ENCODE assay signal across 8 cellular contexts in the genomic region with DNA sequence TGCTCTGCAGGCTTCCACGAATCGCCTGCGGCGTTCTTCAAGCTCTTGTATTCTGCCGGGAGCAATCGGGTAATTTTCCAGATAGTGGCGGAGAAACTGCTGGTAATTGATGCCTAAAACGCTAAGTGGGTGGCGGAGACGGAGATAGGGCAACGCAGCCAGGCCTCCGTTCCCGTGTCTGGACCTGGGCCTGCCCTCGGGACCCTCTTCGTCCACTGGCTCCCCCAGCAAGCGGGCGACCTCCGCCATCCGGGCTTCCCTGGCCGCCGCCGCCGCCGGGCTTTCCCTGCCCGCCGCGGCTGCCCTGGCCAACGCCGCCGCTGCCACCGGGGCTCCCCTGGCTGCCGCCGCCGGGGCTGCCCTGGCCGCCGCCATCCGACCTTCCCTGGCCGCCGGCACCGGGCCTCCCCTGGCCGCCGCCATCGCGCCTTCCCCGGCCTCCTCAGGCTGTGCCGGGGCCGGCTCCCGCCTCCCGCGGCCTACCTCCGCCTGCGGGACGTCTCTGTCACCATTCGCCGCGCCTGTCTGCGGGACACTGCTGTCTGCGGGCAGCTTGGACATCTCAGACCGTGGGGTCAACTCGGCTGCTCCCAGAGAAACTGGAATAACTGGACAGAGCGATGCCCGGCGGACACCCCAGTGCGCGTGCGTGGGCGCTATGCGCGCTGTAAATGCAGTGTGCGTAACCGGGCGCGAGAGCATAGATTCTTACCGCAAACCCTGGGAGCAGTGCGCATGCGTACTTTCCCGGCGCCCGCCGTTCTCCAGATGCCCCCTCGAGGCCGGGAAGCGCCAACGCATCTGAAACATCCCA. TPM values are rescaled to one million over a fixed set of nuclear protein-coding genes. Genes with fewer than 3 reads are reported as not detected.
DNase-seq lines count a peak whose midpoint lies in the region; TF ChIP-seq lines count a peak whose summit lies in the region.

A gene with protein sequence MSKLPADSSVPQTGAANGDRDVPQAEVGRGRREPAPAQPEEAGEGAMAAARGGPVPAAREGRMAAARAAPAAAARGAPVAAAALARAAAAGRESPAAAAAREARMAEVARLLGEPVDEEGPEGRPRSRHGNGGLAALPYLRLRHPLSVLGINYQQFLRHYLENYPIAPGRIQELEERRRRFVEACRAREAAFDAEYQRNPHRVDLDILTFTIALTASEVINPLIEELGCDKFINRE (minus strand): TSS at position 643 of the 814 bp plus-strand sequence. CDS start 82 bp downstream, at position 561.

- no peak within 1 kb of the TSS; the same call in 1 of the 2 replicates for H2BK15ac ChIP-seq in H9 (ENCODE audit: low read depth, low read length)

- no peaks in the 10 kb centered on the region; a peak in 1 of 5 replicates for H3K9me3 Mint-ChIP-seq in H9

- H3K27me3 ChIP-seq in H9 (ENCODE audit: insufficient read depth, low read length) (no peaks in the 10 kb centered on the region), MG63 (peaks cover 1% of the 10 kb centered on the region; the same call in 1 of the 2 replicates), neural cell (ENCODE audit: insufficient read depth, low read depth, low read length) (no peaks in the 10 kb centered on the region), stomach (peaks cover 0 to 4% (median 0%) of the 10 kb centered on the region in 3 donors)

- H3K27ac ChIP-seq in H9 (ENCODE audit: insufficient read length, low read depth, low read length) (no peak within 1 kb of the TSS), neural cell (ENCODE audit: low read length) (peak within 1 kb of the TSS; percentile 96), stomach (peak within 1 kb of the TSS; percentile 88 to 100 (median 97))

- no peaks in the 10 kb centered on the region for H4K20me1 ChIP-seq in H9 (ENCODE audit: control insufficient read depth, insufficient read depth, insufficient read length)
- H4K20me1 ChIP-seq in neural cell (ENCODE audit: insufficient read depth) = no peaks in the 10 kb centered on the region

- H3K4me3 ChIP-seq in MG63 = peak within 1 kb of the TSS; percentile 100
- peak within 1 kb of the TSS; percentile 85 for H3K4me3 ChIP-seq in fibroblast of villous mesenchyme (ENCODE audit: low read depth, low read length)
- H3K4me3 ChIP-seq in neural cell (ENCODE audit: low read length) = peak within 1 kb of the TSS; percentile 73
- H3K4me3 ChIP-seq in stomach = peak within 1 kb of the TSS; percentile 69 to 90 (median 77)

- peak within 1 kb of the TSS; percentile 89 to 98 (median 97); a peak in 6 of 7 replicates for H3K27ac Mint-ChIP-seq in H9

- no CpG with 5 or more reads among the region's 84 CpGs for WGBS in H9 (ENCODE audit: extremely low coverage, insufficient read length, low lambda C conversion rate)
- 0 to 1% (median 0%) methylated on average over 53 to 84 of the region's 84 CpGs for WGBS in stomach, 5 donors

- no peak within 1 kb of the TSS for H3K23ac ChIP-seq in H9 (ENCODE audit: insufficient read length, low read depth, low read length)

- no peak within 1 kb of the TSS for H2BK12ac ChIP-seq in H9 (ENCODE audit: insufficient read length, low read depth, low read length)

- TF ChIP-seq EP300 in neural cell (conservative IDR thresholded peaks at IDR 0.05; ENCODE audit: poor library complexity, severe bottlenecking) (peak; percentile 34), stomach (IDR thresholded peaks at IDR 0.05) (no peak)

- no peak within 1 kb of the TSS for H2AK5ac ChIP-seq in H9 (ENCODE audit: insufficient read length, low read length)

- H3K23me2 ChIP-seq in H9 (ENCODE audit: insufficient read length, low read depth, low read length, poor library complexity, severe bottlenecking) = no peaks in the 10 kb centered on the region

- no peaks in the 10 kb centered on the region for H3K9me2 ChIP-seq in neural cell (ENCODE audit: insufficient read depth, low read length)

- no peak within 1 kb of the TSS for H3K4ac ChIP-seq in H9 (ENCODE audit: low read depth, low read length)

- H4K91ac ChIP-seq in H9 (ENCODE audit: insufficient read length, low read depth, low read length) = no peak within 1 kb of the TSS

- no peaks in the 10 kb centered on the region for H3K36me3 ChIP-seq in ES-I3 (ENCODE audit: insufficient read depth, low read length)
- H3K36me3 ChIP-seq in MG63 = peaks cover 3% of the 10 kb centered on the region; the same call in 1 of the 2 replicates
- no peaks in the 10 kb centered on the region for H3K36me3 ChIP-seq in neural cell (ENCODE audit: insufficient read depth, low read length)
- no peaks in the 10 kb centered on the region for H3K36me3 ChIP-seq in stomach

- H3K36me3 Mint-ChIP-seq in H9 (ENCODE audit: insufficient read depth in 1 of 3, low read depth in 3 of 3) = peaks cover 0 to 6% (median 0%) of the 10 kb centered on the region in 3 experiments; a peak in 4 of 7 replicates

- H4K8ac ChIP-seq in H9 (replicated peaks; ENCODE audit: insufficient read length, low read depth, low read length) = no peak within 1 kb of the TSS

- H3K4me1 Mint-ChIP-seq in H9 = peaks cover 25 to 32% of the 10 kb centered on the region in 2 experiments

- TF ChIP-seq POLR2A in stomach (IDR thresholded peaks at IDR 0.05) = no peak

- H2BK5ac ChIP-seq in H9 (ENCODE audit: insufficient read length, low read length) = no peak within 1 kb of the TSS

- H3K79me1 ChIP-seq in H9 (ENCODE audit: insufficient read depth, low read depth, low read length, poor library complexity, severe bottlenecking) = no peaks in the 10 kb centered on the region

- no peaks in the 10 kb centered on the region for H3F3A ChIP-seq in neural cell (ENCODE audit: insufficient read depth, low read length, poor library complexity, severe bottlenecking)

- no peak within 1 kb of the TSS for H3T11ph ChIP-seq in H9 (ENCODE audit: low read length)

- H3K4me2 ChIP-seq in H9 (ENCODE audit: insufficient read depth, insufficient read length, low read length) = peak within 1 kb of the TSS; percentile 69
- peak within 1 kb of the TSS; percentile 79 for H3K4me2 ChIP-seq in neural cell (ENCODE audit: low read length)

- peaks cover 1% of the 10 kb centered on the region for H3K27me3 Mint-ChIP-seq in H9 (ENCODE audit: low read depth)

- DNase-seq in H9 (peak; percentile 93), MG63 (peak; percentile 94), SHP77 treated with DMSO at 0.1 percent for 48 hours (lab: John Stamatoyannopoulos, UW) (peak; percentile 97), activated gamma-delta T cell (lab: John Stamatoyannopoulos, UW) (peak; percentile 80), fibroblast of villous mesenchyme (ENCODE audit: low read depth) (peak; percentile 95), stomach (peak; percentile 97)

- peak within 1 kb of the TSS; percentile 96 for H3K18ac ChIP-seq in H9 (ENCODE audit: insufficient read length, low read depth, low read length)

- H3K56ac ChIP-seq in H9 (ENCODE audit: insufficient read length, low read depth, low read length) = no peak within 1 kb of the TSS

- H3K4me1 ChIP-seq in ES-I3 (ENCODE audit: insufficient read depth, low read length) (peaks cover 12% of the 10 kb centered on the region; the same call in 1 of the 2 replicates), H9 (ENCODE audit: insufficient read depth, low read length) (peaks cover 3% of the 10 kb centered on the region; the same call in 1 of the 2 replicates), stomach (peaks cover 10 to 29% (median 20%) of the 10 kb centered on the region in 4 donors)

- no peak within 1 kb of the TSS for H4K5ac ChIP-seq in H9 (ENCODE audit: insufficient read length, low read depth, low read length)

- H3K4me3 Mint-ChIP-seq in H9 = peak within 1 kb of the TSS; percentile 93 to 96

- peak; percentile 65 for TF ChIP-seq RAD21 in neural cell (conservative IDR thresholded peaks at IDR 0.05)

- H3K9me3 ChIP-seq in ES-I3 (ENCODE audit: control insufficient read depth, insufficient read depth, low read length) (no peaks in the 10 kb centered on the region), H9 (ENCODE audit: control insufficient read depth, low read depth, low read length) (no peaks in the 10 kb centered on the region), MG63 (no peaks in the 10 kb centered on the region), neural cell (ENCODE audit: low read length) (no peaks in the 10 kb centered on the region), stomach (no peaks in the 10 kb centered on the region)

- H3K79me2 ChIP-seq in H9 (ENCODE audit: insufficient read depth, low read length) = peaks cover 1% of the 10 kb centered on the region; the same call in 1 of the 2 replicates
- H3K79me2 ChIP-seq in neural cell (replicated peaks; ENCODE audit: insufficient read depth, low read length) = peaks cover 18% of the 10 kb centered on the region

- no peak within 1 kb of the TSS for H2BK20ac ChIP-seq in H9 (ENCODE audit: low read depth, low read length, poor library complexity, severe bottlenecking)

- H3K9ac ChIP-seq in ES-I3 (ENCODE audit: low read depth, low read length) = peak within 1 kb of the TSS; percentile 91
- peak within 1 kb of the TSS; percentile 82 for H3K9ac ChIP-seq in H9 (ENCODE audit: extremely low read depth, insufficient read length, low read length)
- peak within 1 kb of the TSS; percentile 97 for H3K9ac ChIP-seq in neural cell (ENCODE audit: low read length)

- H2BK120ac ChIP-seq in H9 (ENCODE audit: low read depth, low read length, poor library complexity, severe bottlenecking) = no peak within 1 kb of the TSS

- H3K14ac ChIP-seq in H9 (ENCODE audit: insufficient read depth, low read length) = peak within 1 kb of the TSS; percentile 91

- intact Hi-C loops in stomach (cut with DNase I; ENCODE audit: low total_unique reads) = loop anchor here (10.0 kb wide), 1 partner anchor 65 kb away; no protein-coding TSS in a partner anchor

- H2AFZ ChIP-seq in H9 (ENCODE audit: low read length) (no peak within 1 kb of the TSS), neural cell (ENCODE audit: low read depth, low read length) (peak within 1 kb of the TSS; percentile 51)

- TF ChIP-seq CTCF in H9 (conservative IDR thresholded peaks at IDR 0.05) = peak; percentile 81
- peak; percentile 75 for TF ChIP-seq CTCF in fibroblast of villous mesenchyme (IDR thresholded peaks at IDR 0.05; ENCODE audit: insufficient read depth, low read depth, low read length)
- TF ChIP-seq CTCF in neural cell (IDR thresholded peaks at IDR 0.05; ENCODE audit: poor library complexity, severe bottlenecking) = peak; percentile 96
- TF ChIP-seq CTCF in stomach (IDR thresholded peaks at IDR 0.05) = peak in 5 of 7 experiments; percentile 67 to 97 (median 84)

RNA-seq across cellular contexts. Expression of the gene that starts here (rescaled TPM):
- total RNA-seq in H9 (2021) (18.8 and 18.9 TPM in 2 replicates), fibroblast of villous mesenchyme (8.4 and 10.8 TPM in 2 replicates), stomach (10 to 100 TPM in 1 of 5 donors, 1 to 10 TPM in 3, not detected in 1; 4.3 to 56.5 (median 6.1) TPM)
- 15.3 and 17.5 TPM in 2 replicates for total RNA-seq in MG63 (2014; rRNA removed; shearing (Covaris generic); ENCODE audit: low replicate concordance)
- polyA plus RNA-seq in neural cell (45.4 and 47.4 TPM in 2 replicates), stomach (10 to 100 TPM in 2 of 3 donors, 1 to 10 TPM in 1; 8.7 to 12.5 (median 10.2) TPM)
- 31.6 and 37.7 TPM in 2 replicates for polyA minus RNA-seq in neural cell
